Comparison of ENCODE assay signal across 8 cellular contexts in genomic region chr4:11480683-11481082, GRCh38. TPM values are rescaled to one million over a fixed set of nuclear protein-coding genes. Genes with fewer than 3 reads are reported as not detected.
DNase-seq lines count a peak whose midpoint lies in the region; ATAC-seq, FAIRE-seq and TF ChIP-seq lines count a peak whose summit lies in the region.

No MANE protein-coding gene starts in this region.

- no peak overlapping the region for H3K4me3 Mint-ChIP-seq in CD4-positive, CD25-positive, alpha-beta regulatory T cell
- no peak overlapping the region for H3K4me3 Mint-ChIP-seq in GM23338

- H3K79me2 ChIP-seq in GM23338 (replicated peaks; ENCODE audit: insufficient read depth) = no peaks in the 10 kb centered on the region

- H3K36me3 Mint-ChIP-seq in CD4-positive, CD25-positive, alpha-beta regulatory T cell = no peaks in the 10 kb centered on the region
- no peaks in the 10 kb centered on the region; the same call in 2 of the 3 replicates for H3K36me3 Mint-ChIP-seq in GM23338 (ENCODE audit: low read depth)

- H3K4me1 ChIP-seq in CD4-positive, CD25-positive, alpha-beta regulatory T cell (ENCODE audit: control insufficient read depth, insufficient read depth, low read length, poor library complexity, severe bottlenecking) = peaks cover 11% of the 10 kb centered on the region
- H3K4me1 ChIP-seq in GM23338 (ENCODE audit: insufficient read depth) = no peaks in the 10 kb centered on the region

- H3K27ac Mint-ChIP-seq in CD4-positive, CD25-positive, alpha-beta regulatory T cell = no peak overlapping the region
- no peak overlapping the region for H3K27ac Mint-ChIP-seq in GM23338

- peak; percentile 92 for ATAC-seq in CD4-positive, CD25-positive, alpha-beta regulatory T cell (ENCODE audit: low read depth in 2 of 2)
- ATAC-seq in GM19463 (IDR thresholded peaks at IDR 0.05; ENCODE audit: unreplicated experiment) = peak; percentile 92
- peak; percentile 77 for ATAC-seq in HG03469 (IDR thresholded peaks at IDR 0.05; ENCODE audit: unreplicated experiment)
- no peak for ATAC-seq in GM23338

- no peak for FAIRE-seq in bronchial epithelial cell (lab: Jason Lieb, UNC)

- H3K36me3 ChIP-seq in CD4-positive, CD25-positive, alpha-beta regulatory T cell (ENCODE audit: control insufficient read depth, insufficient read depth, low read length) = no peaks in the 10 kb centered on the region
- H3K36me3 ChIP-seq in bronchial epithelial cell (ENCODE audit: control insufficient read depth, insufficient read depth, low read length) (no peaks in the 10 kb centered on the region), GM23338 (ENCODE audit: insufficient read depth) (no peaks in the 10 kb centered on the region)

- H4K20me1 ChIP-seq in GM23338 (replicated peaks; ENCODE audit: insufficient read depth) = no peaks in the 10 kb centered on the region

- no peak for TF ChIP-seq CTCF in bronchial epithelial cell (IDR thresholded peaks at IDR 0.05; ENCODE audit: insufficient read depth, low read length, severe bottlenecking)
- TF ChIP-seq CTCF in GM23338 (conservative IDR thresholded peaks at IDR 0.05; ENCODE audit: low read depth in 2 of 2) = no peak
- no peak for TF ChIP-seq CTCF in GM13977 (IDR thresholded peaks at IDR 0.05; ENCODE audit: extremely low read depth, insufficient read depth, missing control alignments)

- H3K4me1 Mint-ChIP-seq in CD4-positive, CD25-positive, alpha-beta regulatory T cell = no peaks in the 10 kb centered on the region
- H3K4me1 Mint-ChIP-seq in GM23338 = no peaks in the 10 kb centered on the region

- 0 out of 2 replicates have a peak, but pooled peaks cover 7% of the 10 kb centered on the region for H3K9me2 ChIP-seq in GM23338 (ENCODE audit: insufficient read depth)

- peaks cover 0 to 6% (median 0%) of the 10 kb centered on the region in 7 donors for H3K9me3 Mint-ChIP-seq in CD4-positive, CD25-positive, alpha-beta regulatory T cell
- no peaks in the 10 kb centered on the region for H3K9me3 Mint-ChIP-seq in GM23338

- no peaks in the 10 kb centered on the region for H3F3A ChIP-seq in GM23338 (replicated peaks; ENCODE audit: low read depth)

- H3K27me3 Mint-ChIP-seq in CD4-positive, CD25-positive, alpha-beta regulatory T cell = no peaks in the 10 kb centered on the region
- H3K27me3 Mint-ChIP-seq in GM23338 (ENCODE audit: insufficient read depth, low read depth, poor library complexity) = peaks cover 1% of the 10 kb centered on the region

- H3K27ac ChIP-seq in CD4-positive, CD25-positive, alpha-beta regulatory T cell (ENCODE audit: insufficient read depth, low read length, poor library complexity, severe bottlenecking) = no peak overlapping the region
- no peak overlapping the region for H3K27ac ChIP-seq in GM23338 (ENCODE audit: low read depth)

- H3K4me3 ChIP-seq in CD4-positive, CD25-positive, alpha-beta regulatory T cell (ENCODE audit: low read depth, low read length) = no peak overlapping the region
- H3K4me3 ChIP-seq in bronchial epithelial cell (ENCODE audit: low read depth, low read length) (no peak overlapping the region), GM23338 (no peak overlapping the region)

- H3K9me3 ChIP-seq in CD4-positive, CD25-positive, alpha-beta regulatory T cell (ENCODE audit: control insufficient read depth in 2 of 2, low read length in 2 of 2) = no peaks in the 10 kb centered on the region

- H2AFZ ChIP-seq in GM23338 = no peak overlapping the region

- in situ Hi-C loops in GM13977 (cut with MboI; ENCODE audit: low pct_unique_long_range_greater_than_20kb, low sequenced_read_pairs, unreplicated experiment) = no loop called here

- peak in 1 of 3 donors; percentile 67 for DNase-seq in CD4-positive, CD25-positive, alpha-beta regulatory T cell
- DNase-seq in bronchial epithelial cell (ENCODE audit: low read depth) (peak; percentile 59), superior temporal gyrus (ENCODE audit: extremely low spot score) (peak; percentile 29), GM23338 (ENCODE audit: low spot score) (no peak), GM13977 (ENCODE audit: low spot score) (no peak)
- DNase-seq in activated effector memory CD4-positive, alpha-beta T cell treated with anti-CD3 and anti-CD28 coated beads, Interleukin-2, amount 50 U/mL, for 16 hours = no peak

- H3K4me2 ChIP-seq in GM23338 = no peak overlapping the region

- H3K27me3 ChIP-seq in CD4-positive, CD25-positive, alpha-beta regulatory T cell (ENCODE audit: control insufficient read depth, insufficient read depth, low read length) = no peaks in the 10 kb centered on the region
- no peaks in the 10 kb centered on the region for H3K27me3 ChIP-seq in bronchial epithelial cell (ENCODE audit: control insufficient read depth, insufficient read depth, low read length)
- H3K27me3 ChIP-seq in GM23338 (ENCODE audit: insufficient read depth) = no peaks in the 10 kb centered on the region

TF ChIP-seq in GM23338, 12 proteins besides CTCF, POLR2A, EP300 and RAD21 (continues in another document):
- TF ChIP-seq, protein P1, sequence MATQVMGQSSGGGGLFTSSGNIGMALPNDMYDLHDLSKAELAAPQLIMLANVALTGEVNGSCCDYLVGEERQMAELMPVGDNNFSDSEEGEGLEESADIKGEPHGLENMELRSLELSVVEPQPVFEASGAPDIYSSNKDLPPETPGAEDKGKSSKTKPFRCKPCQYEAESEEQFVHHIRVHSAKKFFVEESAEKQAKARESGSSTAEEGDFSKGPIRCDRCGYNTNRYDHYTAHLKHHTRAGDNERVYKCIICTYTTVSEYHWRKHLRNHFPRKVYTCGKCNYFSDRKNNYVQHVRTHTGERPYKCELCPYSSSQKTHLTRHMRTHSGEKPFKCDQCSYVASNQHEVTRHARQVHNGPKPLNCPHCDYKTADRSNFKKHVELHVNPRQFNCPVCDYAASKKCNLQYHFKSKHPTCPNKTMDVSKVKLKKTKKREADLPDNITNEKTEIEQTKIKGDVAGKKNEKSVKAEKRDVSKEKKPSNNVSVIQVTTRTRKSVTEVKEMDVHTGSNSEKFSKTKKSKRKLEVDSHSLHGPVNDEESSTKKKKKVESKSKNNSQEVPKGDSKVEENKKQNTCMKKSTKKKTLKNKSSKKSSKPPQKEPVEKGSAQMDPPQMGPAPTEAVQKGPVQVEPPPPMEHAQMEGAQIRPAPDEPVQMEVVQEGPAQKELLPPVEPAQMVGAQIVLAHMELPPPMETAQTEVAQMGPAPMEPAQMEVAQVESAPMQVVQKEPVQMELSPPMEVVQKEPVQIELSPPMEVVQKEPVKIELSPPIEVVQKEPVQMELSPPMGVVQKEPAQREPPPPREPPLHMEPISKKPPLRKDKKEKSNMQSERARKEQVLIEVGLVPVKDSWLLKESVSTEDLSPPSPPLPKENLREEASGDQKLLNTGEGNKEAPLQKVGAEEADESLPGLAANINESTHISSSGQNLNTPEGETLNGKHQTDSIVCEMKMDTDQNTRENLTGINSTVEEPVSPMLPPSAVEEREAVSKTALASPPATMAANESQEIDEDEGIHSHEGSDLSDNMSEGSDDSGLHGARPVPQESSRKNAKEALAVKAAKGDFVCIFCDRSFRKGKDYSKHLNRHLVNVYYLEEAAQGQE (IDR thresholded peaks at IDR 0.05; ENCODE audit: unreplicated experiment) = no peak
- TF ChIP-seq JUNB (IDR thresholded peaks at IDR 0.05; ENCODE audit: unreplicated experiment) = no peak
- TF ChIP-seq ZNF114 (CRISPR knock-in tag; IDR thresholded peaks at IDR 0.05) = no peak
- TF ChIP-seq EZH2 (IDR thresholded peaks at IDR 0.05; ENCODE audit: low read depth, unreplicated experiment) = no peak

RNA-seq across cellular contexts. Expression of gene HS3ST1, which starts 52.0 kb away (rescaled TPM):
- total RNA-seq in CD4-positive, CD25-positive, alpha-beta regulatory T cell = not detected
- polyA plus RNA-seq in CD4-positive, CD25-positive, alpha-beta regulatory T cell = under 1 TPM in 1 of 4 donors, not detected in 3; 0.08 TPM
- total RNA-seq in bronchial epithelial cell = 1.8 and 2.4 TPM in 2 replicates
- 0.94 and 1.0 TPM in 2 replicates for total RNA-seq in GM23338 (2014; rRNA removed; shearing (Covaris generic))
- 1.3 and 1.8 TPM in 2 replicates for polyA plus RNA-seq in GM23338 (2016; fragmentation: Nextera tagmentation; extraction: Ambion mirVana)

Comparison
In these comparisons a context has a peak if more than half of its experiments do, and no peak if none do; other contexts are left out.
1. DNase-seq: peak in bronchial epithelial cell (single experiment) and superior temporal gyrus (single experiment); none in GM23338 (single experiment), activated effector memory CD4-positive, alpha-beta T cell treated with anti-CD3 and anti-CD28 coated beads, Interleukin-2, amount 50 U/mL, for 16 hours (single experiment) and GM13977 (single experiment).